Comparison of ENCODE assay signal across 8 cellular contexts in the genomic region with DNA sequence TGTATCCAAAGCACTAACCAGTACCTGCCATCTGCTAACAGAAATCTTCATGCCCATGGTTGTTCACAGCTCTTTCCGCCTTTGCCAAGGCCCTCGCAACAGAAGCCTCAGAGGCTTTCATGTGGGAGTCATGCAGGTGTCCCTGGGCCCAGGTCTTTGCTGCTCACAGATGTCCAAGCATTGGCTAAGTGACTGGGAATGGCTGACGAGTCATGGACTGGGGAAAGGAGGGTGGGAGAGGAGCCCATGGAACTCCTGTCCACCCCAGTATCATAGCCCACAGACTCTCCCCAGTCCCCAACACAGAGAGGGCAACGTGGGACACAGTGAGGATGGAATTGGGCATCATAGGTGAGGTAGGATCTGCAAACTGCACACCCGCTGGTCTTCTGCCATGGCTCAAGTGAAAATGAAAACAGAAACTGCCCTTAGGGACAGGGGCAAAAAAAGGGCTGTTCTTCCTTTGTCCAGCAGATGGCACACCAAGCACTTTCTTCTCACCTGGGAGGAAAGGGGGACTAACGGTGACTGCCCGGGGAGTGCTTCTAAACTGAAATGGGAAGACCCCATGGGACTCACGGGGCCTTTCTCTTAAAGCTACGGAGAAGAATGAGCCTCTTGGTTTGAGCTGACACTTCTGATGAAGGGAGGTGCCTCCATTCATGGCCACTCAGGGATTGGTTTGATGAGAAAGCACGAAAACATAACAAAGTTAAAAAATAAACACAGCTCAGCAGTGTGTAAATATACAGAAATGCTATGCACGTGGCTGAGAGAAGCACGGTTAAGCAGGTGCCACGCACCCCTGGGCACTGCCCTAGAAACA. TPM values are rescaled to one million over a fixed set of nuclear protein-coding genes. Genes with fewer than 3 reads are reported as not detected.
A peak's percentile ranks its signal among the peaks of the same experiment; 100 is the strongest.
DNase-seq lines count a peak whose midpoint lies in the region; ATAC-seq and TF ChIP-seq lines count a peak whose summit lies in the region.

No MANE protein-coding gene starts in this region.

- H3K9me3 ChIP-seq in DOHH2 (ENCODE audit: control insufficient read depth, insufficient read depth, low read length): no peaks in the 10 kb centered on the region
- no peaks in the 10 kb centered on the region for H3K9me3 ChIP-seq in OCI-LY3 (ENCODE audit: insufficient read depth, low read length)
- H3K9me3 ChIP-seq in neuronal stem cell (replicated peaks in 1 of 2; ENCODE audit: control insufficient read depth in 2 of 2, insufficient read depth in 1 of 2, low read depth in 1 of 2, low read length in 2 of 2): no peaks in the 10 kb centered on the region
- no peaks in the 10 kb centered on the region for H3K9me3 ChIP-seq in tibial nerve

- H4K20me1 ChIP-seq in DOHH2 (ENCODE audit: control insufficient read depth, insufficient read depth, low read depth, low read length): no peaks in the 10 kb centered on the region
- H4K20me1 ChIP-seq in OCI-LY3 (ENCODE audit: insufficient read depth, low read length): no peaks in the 10 kb centered on the region

- H3K79me2 ChIP-seq in DOHH2 (ENCODE audit: control insufficient read depth, low read length): no peaks in the 10 kb centered on the region
- no peaks in the 10 kb centered on the region for H3K79me2 ChIP-seq in OCI-LY3 (ENCODE audit: low read length)

- H3K4ac ChIP-seq in neuronal stem cell (ENCODE audit: low read length): no peak overlapping the region

- H3K9ac ChIP-seq in OCI-LY3 (ENCODE audit: low read length) (peak overlapping the region; percentile 57), neuronal stem cell (ENCODE audit: low read depth, low read length, poor library complexity) (no peak overlapping the region)

- no peak overlapping the region for H3K14ac ChIP-seq in neuronal stem cell (ENCODE audit: low read length)

- H2BK15ac ChIP-seq in neuronal stem cell (ENCODE audit: low read length): no peak overlapping the region

- no peak overlapping the region for H3K23ac ChIP-seq in neuronal stem cell (ENCODE audit: low read depth, low read length, poor library complexity)

- H3F3A ChIP-seq in DOHH2 (ENCODE audit: control insufficient read depth, insufficient read depth): peaks cover 3% of the 10 kb centered on the region; the same call in 1 of the 2 replicates

- H2BK5ac ChIP-seq in neuronal stem cell (ENCODE audit: low read length): no peak overlapping the region

- H3K4me2 ChIP-seq in DOHH2 (ENCODE audit: low read length): peak overlapping the region; percentile 80
- peak overlapping the region; percentile 82 for H3K4me2 ChIP-seq in OCI-LY3 (ENCODE audit: low read length)
- no peak overlapping the region for H3K4me2 ChIP-seq in neuronal stem cell (ENCODE audit: insufficient read depth, low read length, poor library complexity, severe bottlenecking)

- no peak for TF ChIP-seq EP300 in tibial nerve (IDR thresholded peaks at IDR 0.05)

- H2AK5ac ChIP-seq in neuronal stem cell (ENCODE audit: low read depth, low read length): peak overlapping the region; percentile 33

- peak overlapping the region; percentile 42 for H3K4me3 ChIP-seq in DOHH2 (ENCODE audit: low read length)
- H3K4me3 ChIP-seq in OCI-LY3 (ENCODE audit: low read length): peak overlapping the region; percentile 63
- H3K4me3 ChIP-seq in fibroblast of pulmonary artery (replicated peaks; ENCODE audit: low read depth, low read length): peak overlapping the region; percentile 41
- H3K4me3 ChIP-seq in neuronal stem cell (ENCODE audit: low read length in 2 of 2): no peak overlapping the region
- H3K4me3 ChIP-seq in tibial nerve: peak overlapping the region in 3 of 4 donors; percentile 17 to 31 (median 28)

- TF ChIP-seq POLR2A in tibial nerve (IDR thresholded peaks at IDR 0.05): no peak

- H2BK12ac ChIP-seq in neuronal stem cell (ENCODE audit: low read length): no peak overlapping the region

- H3K79me1 ChIP-seq in neuronal stem cell (ENCODE audit: low read depth, low read length): no peaks in the 10 kb centered on the region

- H2BK120ac ChIP-seq in neuronal stem cell (ENCODE audit: low read depth, low read length): no peak overlapping the region

- H3K4me1 ChIP-seq in DOHH2 (ENCODE audit: control insufficient read depth, low read length) (peaks cover 71% of the 10 kb centered on the region), OCI-LY3 (ENCODE audit: low read length) (peaks cover 65% of the 10 kb centered on the region), neuronal stem cell (ENCODE audit: control insufficient read depth in 2 of 2, insufficient read depth in 1 of 2, low read depth in 1 of 2, low read length in 2 of 2) (peaks cover 0 to 1% of the 10 kb centered on the region in 2 donors), tibial nerve (peaks cover 0 to 20% (median 3%) of the 10 kb centered on the region in 4 donors)

- ATAC-seq in GM21360 (IDR thresholded peaks at IDR 0.05; ENCODE audit: unreplicated experiment): peak; percentile 59
- peak; percentile 77 for ATAC-seq in HG03571 (IDR thresholded peaks at IDR 0.05; ENCODE audit: unreplicated experiment)

- H3K27ac ChIP-seq in DOHH2 (ENCODE audit: low read depth, low read length): no peak overlapping the region
- H3K27ac ChIP-seq in OCI-LY3 (ENCODE audit: low read length): peak overlapping the region; percentile 28
- no peak overlapping the region for H3K27ac ChIP-seq in neuronal stem cell (replicated peaks; ENCODE audit: low read length)
- no peak overlapping the region for H3K27ac ChIP-seq in tibial nerve

- no peaks in the 10 kb centered on the region for H3K9me2 ChIP-seq in DOHH2 (replicated peaks; ENCODE audit: control insufficient read depth, low read length)

- H3K27me3 ChIP-seq in DOHH2 (ENCODE audit: control insufficient read depth, low read length) (no peaks in the 10 kb centered on the region), OCI-LY3 (ENCODE audit: low read depth, low read length) (no peaks in the 10 kb centered on the region), neuronal stem cell (ENCODE audit: control insufficient read depth in 3 of 3, insufficient read depth in 3 of 3, low read depth in 1 of 3, low read length in 3 of 3) (peaks cover 0 to 21% (median 0%) of the 10 kb centered on the region in 3 experiments), tibial nerve (no peaks in the 10 kb centered on the region)

- H2AFZ ChIP-seq in OCI-LY3 (ENCODE audit: low read depth, low read length): peak overlapping the region; percentile 61
- peak overlapping the region; percentile 20 for H2AFZ ChIP-seq in neuronal stem cell (ENCODE audit: low read length)

- no peaks in the 10 kb centered on the region for H3K36me3 ChIP-seq in DOHH2 (ENCODE audit: control insufficient read depth, low read length)
- H3K36me3 ChIP-seq in OCI-LY3 (replicated peaks; ENCODE audit: low read depth, low read length): no peaks in the 10 kb centered on the region
- no peaks in the 10 kb centered on the region for H3K36me3 ChIP-seq in neuronal stem cell (replicated peaks in 1 of 2; ENCODE audit: control insufficient read depth in 2 of 2, insufficient read depth in 2 of 2, low read length in 2 of 2)
- H3K36me3 ChIP-seq in tibial nerve: no peaks in the 10 kb centered on the region

- peak; percentile 86 to 87 for DNase-seq in activated T-cell treated with anti-CD3 and anti-CD28 coated beads, Interleukin-2, amount 50 U/mL, for 48 hours
- peak; percentile 71 for DNase-seq in fibroblast of pulmonary artery (ENCODE audit: low read depth)
- peak; percentile 61 for DNase-seq in neuronal stem cell (ENCODE audit: low spot score)
- peak; percentile 37 to 74 for DNase-seq in tibial nerve (ENCODE audit: low spot score in 2 of 2)

- no CpG with 5 or more reads among the region's 13 CpGs for WGBS in neuronal stem cell (ENCODE audit: extremely low coverage in 2 of 2, insufficient read length in 2 of 2, insufficient replicate concordance in 1 of 2), 2 donors
- 24 to 32% methylated on average over 13 of the region's 13 CpGs for WGBS in tibial nerve, 2 donors

- peak; percentile 86 for TF ChIP-seq CTCF in DOHH2 (IDR thresholded peaks at IDR 0.05; ENCODE audit: low read depth, low read length, poor library complexity, severe bottlenecking)
- TF ChIP-seq CTCF in OCI-LY3 (IDR thresholded peaks at IDR 0.05; ENCODE audit: low read depth, low read length): peak; percentile 94
- peak; percentile 96 for TF ChIP-seq CTCF in fibroblast of pulmonary artery (IDR thresholded peaks at IDR 0.05; ENCODE audit: low read length, missing control alignments)
- peak; percentile 76 to 87 (median 82) for TF ChIP-seq CTCF in tibial nerve (IDR thresholded peaks at IDR 0.05)

- H4K91ac ChIP-seq in neuronal stem cell (ENCODE audit: low read depth, low read length, poor library complexity): no peak overlapping the region

- H3K18ac ChIP-seq in neuronal stem cell (ENCODE audit: low read length): peak overlapping the region; percentile 36

- H4K8ac ChIP-seq in neuronal stem cell (ENCODE audit: low read depth, low read length): no peak overlapping the region

RNA-seq across cellular contexts. Expression of gene DHRS12, which starts 11.1 kb away (rescaled TPM):
- polyA plus RNA-seq in neuronal stem cell (2013, experiment 1 of 2): 18.5 TPM
- polyA plus RNA-seq in neuronal stem cell (2013, experiment 2 of 2): 20.4 TPM
- total RNA-seq in tibial nerve: 10 to 100 TPM; 12.3 to 19.5 (median 16.7) TPM

RNA-seq across cellular contexts. Expression of gene TMEM272, which starts 29.9 kb away (rescaled TPM):
- 0.04 TPM for polyA plus RNA-seq in neuronal stem cell (2013, experiment 1 of 2)
- 0.03 TPM for polyA plus RNA-seq in neuronal stem cell (2013, experiment 2 of 2)
- not detected for total RNA-seq in tibial nerve

RNA-seq across cellular contexts. Expression of gene CCDC70, which starts 46.7 kb away (rescaled TPM):
- not detected for polyA plus RNA-seq in neuronal stem cell (2013, experiment 1 of 2)
- not detected for polyA plus RNA-seq in neuronal stem cell (2013, experiment 2 of 2)
- not detected for total RNA-seq in tibial nerve

Comparison
In these comparisons a context has a peak if more than half of its experiments do, and no peak if none do; other contexts are left out.
1. H3K4me3 ChIP-seq: peak in DOHH2 (single experiment), OCI-LY3 (single experiment), fibroblast of pulmonary artery (single experiment) and tibial nerve (3 of 4); none in neuronal stem cell (0 of 2).
2. Peak in every context shown above with its lines, with median percentiles within 50 percentile points of each other: CTCF ChIP-seq and DNase-seq.